ENCODE assay signal across 12 cellular contexts in genomic region chr16:68200120-68200783, GRCh38. TPM values are rescaled to one million over a fixed set of nuclear protein-coding genes. Genes with fewer than 3 reads are reported as not detected.
A peak's percentile ranks its signal among the peaks of the same experiment; 100 is the strongest.
DNase-seq lines count a peak whose midpoint lies in the region; ATAC-seq and TF ChIP-seq lines count a peak whose summit lies in the region.
"Had no signal": no experiment of that assay in that cellular context is flagged by ENCODE, and none has a peak within 500 bp of the region (broad histone marks: within the 10 kb centered on the region; RNA-seq: fewer than 3 reads in every experiment).

No MANE protein-coding gene starts in this region.

- H3K36me3 Mint-ChIP-seq in nephron (ENCODE audit: low read depth) = peaks cover 7% of the 10 kb centered on the region

- H3K9me3 Mint-ChIP-seq in nephron = no peaks in the 10 kb centered on the region
- H3K9me3 Mint-ChIP-seq: endodermal cell had no signal

- no peak for TF ChIP-seq EP300 in esophagus muscularis mucosa (IDR thresholded peaks at IDR 0.05)

- H3K9me3 ChIP-seq in body of pancreas (no peaks in the 10 kb centered on the region), esophagus muscularis mucosa (no peaks in the 10 kb centered on the region)
- H3K9me3 ChIP-seq: right lobe of liver had no signal

- H3K27ac Mint-ChIP-seq in nephron = peak overlapping the region in 2 of 3 experiments; percentile 7 to 8
- H3K27ac Mint-ChIP-seq: endodermal cell had no signal

- TF ChIP-seq POLR2A in body of pancreas (IDR thresholded peaks at IDR 0.05) = no peak
- TF ChIP-seq POLR2A in esophagus muscularis mucosa (IDR thresholded peaks at IDR 0.05; ENCODE audit: low read depth) = no peak

- no peaks in the 10 kb centered on the region for H3K4me1 ChIP-seq in body of pancreas
- peaks cover 0 to 14% (median 3%) of the 10 kb centered on the region in 4 donors for H3K4me1 ChIP-seq in esophagus muscularis mucosa
- H3K4me1 ChIP-seq: right lobe of liver had no signal

- WGBS in body of pancreas, 2 donors = 58 to 65% methylated on average over 3 of the region's 3 CpGs
- 58% methylated on average over 3 of the region's 3 CpGs for WGBS in esophagus muscularis mucosa

- H3K27me3 ChIP-seq in body of pancreas (no peaks in the 10 kb centered on the region), esophagus muscularis mucosa (no peaks in the 10 kb centered on the region)
- H3K27me3 ChIP-seq: right lobe of liver had no signal

- TF ChIP-seq CTCF in body of pancreas (IDR thresholded peaks at IDR 0.05) (no peak), nephron (IDR thresholded peaks at IDR 0.05; ENCODE audit: unreplicated experiment in 3 of 3) (no peak), esophagus muscularis mucosa (IDR thresholded peaks at IDR 0.05) (no peak)

- intact Hi-C loops in body of pancreas (cut with DNase I) = no loop called here
- intact Hi-C loops in esophagus muscularis mucosa (cut with DNase I) = no loop called here

- DNase-seq in EH (ENCODE audit: low read depth) (peak; percentile 64), LHCN-M2 (ENCODE audit: low read depth) (peak; percentile 26), body of pancreas (no peak), esophagus muscularis mucosa (ENCODE audit: extremely low spot score) (no peak), islet precursor cell (no peak)
- DNase-seq: activated CD4-positive, alpha-beta T cell treated with anti-CD3 and anti-CD28 coated beads, Interleukin-2, amount 50 U/mL, for 1 hour; endodermal cell; left cardiac atrium; right lobe of liver had no signal

- no peak overlapping the region for H3K4me3 ChIP-seq in body of pancreas
- no peak overlapping the region for H3K4me3 ChIP-seq in esophagus muscularis mucosa
- H3K4me3 ChIP-seq: right lobe of liver had no signal

- H3K27me3 Mint-ChIP-seq in nephron (ENCODE audit: low read depth) = no peaks in the 10 kb centered on the region

- H3K36me3 ChIP-seq in body of pancreas (replicated peaks in 1 of 2; ENCODE audit: insufficient read depth in 1 of 2, low read depth in 2 of 2) (no peaks in the 10 kb centered on the region), esophagus muscularis mucosa (peaks cover 0 to 3% (median 1%) of the 10 kb centered on the region in 4 donors)

- H3K27ac ChIP-seq in body of pancreas (peak overlapping the region in 1 of 4 donors; percentile 34), esophagus muscularis mucosa (replicated peaks in 1 of 4) (no peak overlapping the region)
- H3K27ac ChIP-seq: right lobe of liver had no signal

- no peak overlapping the region for H3K4me3 Mint-ChIP-seq in nephron
- H3K4me3 Mint-ChIP-seq: endodermal cell had no signal

- H3K4me1 Mint-ChIP-seq in nephron = peaks cover 14% of the 10 kb centered on the region

- ATAC-seq in body of pancreas (peak; percentile 55), GM18867 (IDR thresholded peaks at IDR 0.05; ENCODE audit: unreplicated experiment) (no peak), GM21786 (IDR thresholded peaks at IDR 0.05; ENCODE audit: unreplicated experiment) (no peak)

RNA-seq across cellular contexts. Expression of gene ESRP2, which starts 35.7 kb away (rescaled TPM):
- 0.13 TPM in 1 of 2 replicates, not detected in the other for total RNA-seq in LHCN-M2 (2014; rRNA removed)
- 0.10 TPM for polyA plus RNA-seq in LHCN-M2 (2012)
- total RNA-seq in body of pancreas = 10 to 100 TPM; 55.0 to 56.0 TPM
- total RNA-seq in esophagus muscularis mucosa = 1 to 10 TPM in 1 of 4 donors, under 1 TPM in 3; 0.17 to 2.1 (median 0.52) TPM

RNA-seq across cellular contexts. Expression of gene PLA2G15, which starts 44.9 kb away (rescaled TPM):
- 24.0 and 31.1 TPM in 2 replicates for total RNA-seq in LHCN-M2 (2014; rRNA removed)
- 27.8 TPM for polyA plus RNA-seq in LHCN-M2 (2012)
- total RNA-seq in body of pancreas = 1 to 10 TPM; 8.2 to 9.6 TPM
- 10 to 100 TPM; 10.4 to 22.0 (median 15.3) TPM for total RNA-seq in esophagus muscularis mucosa

Comparison
In these comparisons a context has a peak if more than half of its experiments do, and no peak if none do; other contexts are left out.
1. DNase-seq: peak in EH (single experiment) and LHCN-M2 (single experiment); none in body of pancreas (0 of 4), esophagus muscularis mucosa (single experiment) and islet precursor cell (single experiment).
2. RNA of gene ESRP2, which starts 35.7 kb away (total RNA-seq): 55.0 to 56.0 TPM in body of pancreas; 0.17 to 2.1 TPM in esophagus muscularis mucosa and 0.13 TPM in LHCN-M2; every median in the first group is over 10 times any median in the second.